Comparison of ENCODE assay signal across 8 cellular contexts in the genomic region with DNA sequence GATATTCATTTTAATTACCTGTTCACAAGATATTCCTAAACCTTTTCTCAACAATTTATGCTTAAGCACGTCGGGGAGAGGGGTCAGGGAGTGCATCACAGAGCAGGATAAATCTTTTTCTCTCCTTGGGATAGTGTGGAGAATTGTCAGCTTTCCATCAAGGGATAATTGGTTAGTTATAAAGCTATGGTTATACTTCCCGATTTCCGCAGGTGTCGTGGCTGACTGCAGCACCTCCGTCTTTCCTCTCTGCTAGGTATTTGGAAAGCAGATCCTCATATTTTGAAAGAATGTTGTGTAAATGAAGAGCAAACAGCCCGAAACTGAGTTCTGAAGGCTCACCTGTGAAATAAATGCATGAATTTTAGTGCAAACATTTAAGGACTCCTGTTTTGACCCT. TPM values are rescaled to one million over a fixed set of nuclear protein-coding genes. Genes with fewer than 3 reads are reported as not detected.
A peak's percentile ranks its signal among the peaks of the same experiment; 100 is the strongest.
DNase-seq lines count a peak whose midpoint lies in the region; ATAC-seq and TF ChIP-seq lines count a peak whose summit lies in the region.

No MANE protein-coding gene starts in this region.

- H3K36me3 Mint-ChIP-seq in CD8-positive, alpha-beta memory T cell: peaks cover 0 to 13% (median 5%) of the 10 kb centered on the region in 3 donors
- H3K36me3 Mint-ChIP-seq in endothelial cell (ENCODE audit: low read depth, unreplicated experiment): no peaks in the 10 kb centered on the region

- H3K27ac ChIP-seq in CD8-positive, alpha-beta memory T cell (ENCODE audit: low read depth, low read length): peak overlapping the region; percentile 68
- no peak overlapping the region for H3K27ac ChIP-seq in OCI-LY1 (ENCODE audit: low read depth, low read length, poor library complexity, severe bottlenecking)
- H3K27ac ChIP-seq in neuronal stem cell (replicated peaks; ENCODE audit: low read length): no peak overlapping the region

- no peak overlapping the region for H2BK15ac ChIP-seq in neuronal stem cell (ENCODE audit: low read length)

- H4K91ac ChIP-seq in neuronal stem cell (ENCODE audit: low read depth, low read length, poor library complexity): no peak overlapping the region

- H3K36me3 ChIP-seq in CD8-positive, alpha-beta memory T cell (ENCODE audit: insufficient read depth, low read length): no peaks in the 10 kb centered on the region
- H3K36me3 ChIP-seq in OCI-LY1 (ENCODE audit: insufficient read depth, low read length) (no peaks in the 10 kb centered on the region), neuronal stem cell (replicated peaks in 1 of 2; ENCODE audit: control insufficient read depth in 2 of 2, insufficient read depth in 2 of 2, low read length in 2 of 2) (peaks cover 4 to 7% of the 10 kb centered on the region in 2 donors)

- H3K4me3 ChIP-seq in CD8-positive, alpha-beta memory T cell (ENCODE audit: low read length): peak overlapping the region; percentile 91
- H3K4me3 ChIP-seq in OCI-LY1 (ENCODE audit: low read depth, low read length, poor library complexity, severe bottlenecking): peak overlapping the region; percentile 96
- H3K4me3 ChIP-seq in neuronal stem cell (ENCODE audit: low read length in 2 of 2): peak overlapping the region; percentile 59 to 84

- H3K4me1 ChIP-seq in CD8-positive, alpha-beta memory T cell (ENCODE audit: insufficient read depth, low read length): peaks cover 4% of the 10 kb centered on the region
- peaks cover 7% of the 10 kb centered on the region for H3K4me1 ChIP-seq in OCI-LY1 (ENCODE audit: insufficient read depth, low read length, severe bottlenecking)
- no peaks in the 10 kb centered on the region for H3K4me1 ChIP-seq in neuronal stem cell (ENCODE audit: control insufficient read depth in 2 of 2, insufficient read depth in 1 of 2, low read depth in 1 of 2, low read length in 2 of 2)

- peaks cover 1 to 5% of the 10 kb centered on the region in 2 donors for H3K27me3 Mint-ChIP-seq in CD8-positive, alpha-beta memory T cell
- no peaks in the 10 kb centered on the region for H3K27me3 Mint-ChIP-seq in endothelial cell (ENCODE audit: unreplicated experiment)

- ATAC-seq in GM18868 (IDR thresholded peaks at IDR 0.05; ENCODE audit: unreplicated experiment) (no peak), HG03520 (IDR thresholded peaks at IDR 0.05; ENCODE audit: unreplicated experiment) (no peak)

- CTCF ChIA-PET in CD8-positive, alpha-beta memory T cell (lab: Charles Lee): no interaction called here

- H3K4me2 ChIP-seq in OCI-LY1 (ENCODE audit: low read length) (peak overlapping the region; percentile 89), neuronal stem cell (ENCODE audit: insufficient read depth, low read length, poor library complexity, severe bottlenecking) (peak overlapping the region; percentile 51)

- H3K18ac ChIP-seq in neuronal stem cell (ENCODE audit: low read length): no peak overlapping the region

- H3K79me2 ChIP-seq in OCI-LY1 (ENCODE audit: insufficient read depth, low read length): no peaks in the 10 kb centered on the region

- no peak overlapping the region for H2BK12ac ChIP-seq in neuronal stem cell (ENCODE audit: low read length)

- WGBS in neuronal stem cell (ENCODE audit: extremely low coverage in 2 of 2, insufficient read length in 2 of 2, insufficient replicate concordance in 1 of 2), 2 donors: no CpG with 5 or more reads among the region's 7 CpGs

- in situ Hi-C loops in GM13976 (cut with MboI; ENCODE audit: low sequenced_read_pairs, unreplicated experiment): no loop called here

- peak overlapping the region; percentile 95 to 99 (median 97) for H3K4me3 Mint-ChIP-seq in CD8-positive, alpha-beta memory T cell
- peak overlapping the region; percentile 91 for H3K4me3 Mint-ChIP-seq in endothelial cell (ENCODE audit: unreplicated experiment)

- no peaks in the 10 kb centered on the region for H3K27me3 ChIP-seq in CD8-positive, alpha-beta memory T cell (ENCODE audit: insufficient read depth, low read length, poor library complexity, severe bottlenecking)
- H3K27me3 ChIP-seq in OCI-LY1 (ENCODE audit: insufficient read depth, low read length) (no peaks in the 10 kb centered on the region), neuronal stem cell (ENCODE audit: control insufficient read depth in 3 of 3, insufficient read depth in 3 of 3, low read depth in 1 of 3, low read length in 3 of 3) (no peaks in the 10 kb centered on the region)

- no peaks in the 10 kb centered on the region for H3K9me3 Mint-ChIP-seq in CD8-positive, alpha-beta memory T cell
- H3K9me3 Mint-ChIP-seq in endothelial cell (ENCODE audit: unreplicated experiment): no peaks in the 10 kb centered on the region

- no peak overlapping the region for H2BK120ac ChIP-seq in neuronal stem cell (ENCODE audit: low read depth, low read length)

- H3F3A ChIP-seq in OCI-LY1 (ENCODE audit: insufficient read depth, low read length): no peaks in the 10 kb centered on the region

- H3K27ac Mint-ChIP-seq in CD8-positive, alpha-beta memory T cell: peak overlapping the region in 6 of 8 donors; percentile 66 to 95 (median 86)
- H3K27ac Mint-ChIP-seq in endothelial cell (ENCODE audit: unreplicated experiment): peak overlapping the region; percentile 98

- no peak overlapping the region for H2AK5ac ChIP-seq in neuronal stem cell (ENCODE audit: low read depth, low read length)

- H4K20me1 ChIP-seq in OCI-LY1 (ENCODE audit: insufficient read depth, low read length): no peaks in the 10 kb centered on the region

- DNase-seq in CD8-positive, alpha-beta memory T cell: no peak
- DNase-seq in endothelial cell (ENCODE audit: low spot score): no peak
- DNase-seq in neuronal stem cell (ENCODE audit: low spot score): no peak
- no peak for DNase-seq in NCI-H2107 treated with DMSO at 0.1 percent for 48 hours (lab: John Stamatoyannopoulos, UW; ENCODE audit: unreplicated experiment)
- DNase-seq in GM13976 (ENCODE audit: low spot score): no peak

- H3K14ac ChIP-seq in neuronal stem cell (ENCODE audit: low read length): no peak overlapping the region

- no peaks in the 10 kb centered on the region for H3K79me1 ChIP-seq in neuronal stem cell (ENCODE audit: low read depth, low read length)

- POLR2A ChIA-PET in CD8-positive, alpha-beta memory T cell (lab: Charles Lee): no interaction called here

- peaks cover 11 to 20% (median 16%) of the 10 kb centered on the region in 3 donors for H3K4me1 Mint-ChIP-seq in CD8-positive, alpha-beta memory T cell
- peaks cover 3% of the 10 kb centered on the region for H3K4me1 Mint-ChIP-seq in endothelial cell (ENCODE audit: unreplicated experiment)

- peak overlapping the region; percentile 90 for H2AFZ ChIP-seq in OCI-LY1 (ENCODE audit: low read length)
- H2AFZ ChIP-seq in neuronal stem cell (ENCODE audit: low read length): peak overlapping the region; percentile 87

- TF ChIP-seq CTCF in OCI-LY1 (IDR thresholded peaks at IDR 0.05; ENCODE audit: low read length) (no peak), endothelial cell (IDR thresholded peaks at IDR 0.05; ENCODE audit: unreplicated experiment) (no peak), GM13976 (IDR thresholded peaks at IDR 0.05; ENCODE audit: borderline replicate concordance, control extremely low read depth, extremely low read depth, insufficient read depth, missing control alignments) (no peak)

- peak overlapping the region; percentile 68 for H3K9ac ChIP-seq in OCI-LY1 (ENCODE audit: low read length)
- H3K9ac ChIP-seq in neuronal stem cell (ENCODE audit: low read depth, low read length, poor library complexity): no peak overlapping the region

- no peak overlapping the region for H3K4ac ChIP-seq in neuronal stem cell (ENCODE audit: low read length)

- no peak overlapping the region for H2BK5ac ChIP-seq in neuronal stem cell (ENCODE audit: low read length)

- no peak overlapping the region for H4K8ac ChIP-seq in neuronal stem cell (ENCODE audit: low read depth, low read length)

- no peaks in the 10 kb centered on the region for H3K9me2 ChIP-seq in OCI-LY1 (ENCODE audit: low read depth, low read length)

- no peaks in the 10 kb centered on the region for H3K9me3 ChIP-seq in CD8-positive, alpha-beta memory T cell (ENCODE audit: low read length)
- no peaks in the 10 kb centered on the region for H3K9me3 ChIP-seq in OCI-LY1 (ENCODE audit: low read length)
- H3K9me3 ChIP-seq in neuronal stem cell (replicated peaks in 1 of 2; ENCODE audit: control insufficient read depth in 2 of 2, insufficient read depth in 1 of 2, low read depth in 1 of 2, low read length in 2 of 2): no peaks in the 10 kb centered on the region

- no peak overlapping the region for H3K23ac ChIP-seq in neuronal stem cell (ENCODE audit: low read depth, low read length, poor library complexity)

RNA-seq across cellular contexts. Expression of gene DYNC2LI1, which starts 0.8 kb away (rescaled TPM):
- 10 to 100 TPM; 12.7 to 14.2 TPM for total RNA-seq in CD8-positive, alpha-beta memory T cell
- 5.3 TPM for polyA plus RNA-seq in CD8-positive, alpha-beta memory T cell
- 10.7 TPM for total RNA-seq in endothelial cell (ENCODE audit: unreplicated experiment)
- 33.4 TPM for polyA plus RNA-seq in neuronal stem cell (2013, experiment 1 of 2)
- 32.4 TPM for polyA plus RNA-seq in neuronal stem cell (2013, experiment 2 of 2)
